ENCODE assay signal across 1 cellular context in genomic region chr11:68750197-68750987, GRCh38.
TF ChIP-seq lines count a peak whose summit lies in the region.

No MANE protein-coding gene starts in this region.

TF ChIP-seq in WTC11, 78 proteins besides CTCF, POLR2A, EP300 and RAD21 (continued from another document):
- TF ChIP-seq, protein P1, sequence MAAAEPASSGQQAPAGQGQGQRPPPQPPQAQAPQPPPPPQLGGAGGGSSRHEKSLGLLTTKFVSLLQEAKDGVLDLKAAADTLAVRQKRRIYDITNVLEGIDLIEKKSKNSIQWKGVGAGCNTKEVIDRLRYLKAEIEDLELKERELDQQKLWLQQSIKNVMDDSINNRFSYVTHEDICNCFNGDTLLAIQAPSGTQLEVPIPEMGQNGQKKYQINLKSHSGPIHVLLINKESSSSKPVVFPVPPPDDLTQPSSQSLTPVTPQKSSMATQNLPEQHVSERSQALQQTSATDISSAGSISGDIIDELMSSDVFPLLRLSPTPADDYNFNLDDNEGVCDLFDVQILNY (CRISPR knock-in tag; IDR thresholded peaks at IDR 0.05), result peak; percentile 37; the same call in 1 of the 2 replicates
- peak; percentile 48 for TF ChIP-seq ZBTB21 (CRISPR knock-in tag; IDR thresholded peaks at IDR 0.05; ENCODE audit: borderline replicate concordance)
- peak; percentile 84 for TF ChIP-seq RELA (CRISPR knock-in tag; IDR thresholded peaks at IDR 0.05; ENCODE audit: borderline replicate concordance)
- TF ChIP-seq FOXJ3 (CRISPR knock-in tag; IDR thresholded peaks at IDR 0.05; ENCODE audit: borderline replicate concordance), result no peak
